In the genomic region with DNA sequence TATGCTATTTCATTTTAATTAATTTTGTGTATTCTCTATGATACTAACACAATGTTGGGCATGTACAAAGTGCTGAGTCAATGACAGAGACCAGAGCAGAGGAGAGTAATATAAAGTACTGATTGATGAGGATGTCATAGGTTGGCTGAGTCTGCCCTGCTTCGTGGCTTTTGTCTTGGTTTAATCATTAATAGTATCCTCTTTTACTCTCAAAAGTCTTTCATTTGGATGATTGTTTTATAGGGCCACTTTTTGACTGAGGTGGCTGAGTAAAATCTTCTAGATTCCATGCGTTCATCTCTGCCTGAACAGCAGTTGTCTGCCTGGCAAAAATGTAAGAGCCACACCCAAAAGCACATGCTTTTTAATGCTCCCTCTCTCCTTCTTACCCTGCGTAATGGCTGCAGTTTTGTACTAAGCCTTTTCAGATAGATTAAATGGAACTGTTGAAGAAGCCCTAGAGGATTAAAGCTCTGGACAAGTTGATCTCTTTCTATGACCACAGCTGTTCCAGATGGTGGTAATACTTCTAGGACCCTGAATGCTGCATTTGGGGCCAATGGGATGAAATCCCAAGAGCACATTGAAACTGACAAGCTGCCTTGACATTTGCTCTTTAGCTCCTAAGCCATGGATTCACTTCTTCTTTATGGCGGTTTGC, we compare ENCODE assay signal across 1 cellular context.
TF ChIP-seq lines count a peak whose summit lies in the region.

No MANE protein-coding gene starts in this region.

TF ChIP-seq in HepG2, 621 proteins besides CTCF, POLR2A, EP300 and RAD21 (continued from another document):
- TF ChIP-seq, protein P1, sequence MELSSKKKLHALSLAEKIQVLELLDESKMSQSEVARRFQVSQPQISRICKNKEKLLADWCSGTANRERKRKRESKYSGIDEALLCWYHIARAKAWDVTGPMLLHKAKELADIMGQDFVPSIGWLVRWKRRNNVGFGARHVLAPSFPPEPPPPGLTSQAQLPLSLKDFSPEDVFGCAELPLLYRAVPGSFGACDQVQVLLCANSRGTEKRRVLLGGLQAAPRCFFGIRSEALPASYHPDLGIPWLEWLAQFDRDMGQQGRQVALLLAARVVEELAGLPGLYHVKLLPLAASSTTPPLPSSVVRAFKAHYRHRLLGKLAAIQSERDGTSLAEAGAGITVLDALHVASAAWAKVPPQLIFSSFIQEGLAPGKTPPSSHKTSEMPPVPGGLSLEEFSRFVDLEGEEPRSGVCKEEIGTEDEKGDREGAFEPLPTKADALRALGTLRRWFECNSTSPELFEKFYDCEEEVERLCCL (CRISPR knock-in tag; IDR thresholded peaks at IDR 0.05; ENCODE audit: borderline replicate concordance) = no peak
- TF ChIP-seq, protein P2, sequence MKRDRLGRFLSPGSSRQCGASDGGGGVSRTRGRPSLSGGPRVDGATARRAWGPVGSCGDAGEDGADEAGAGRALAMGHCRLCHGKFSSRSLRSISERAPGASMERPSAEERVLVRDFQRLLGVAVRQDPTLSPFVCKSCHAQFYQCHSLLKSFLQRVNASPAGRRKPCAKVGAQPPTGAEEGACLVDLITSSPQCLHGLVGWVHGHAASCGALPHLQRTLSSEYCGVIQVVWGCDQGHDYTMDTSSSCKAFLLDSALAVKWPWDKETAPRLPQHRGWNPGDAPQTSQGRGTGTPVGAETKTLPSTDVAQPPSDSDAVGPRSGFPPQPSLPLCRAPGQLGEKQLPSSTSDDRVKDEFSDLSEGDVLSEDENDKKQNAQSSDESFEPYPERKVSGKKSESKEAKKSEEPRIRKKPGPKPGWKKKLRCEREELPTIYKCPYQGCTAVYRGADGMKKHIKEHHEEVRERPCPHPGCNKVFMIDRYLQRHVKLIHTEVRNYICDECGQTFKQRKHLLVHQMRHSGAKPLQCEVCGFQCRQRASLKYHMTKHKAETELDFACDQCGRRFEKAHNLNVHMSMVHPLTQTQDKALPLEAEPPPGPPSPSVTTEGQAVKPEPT (CRISPR knock-in tag; IDR thresholded peaks at IDR 0.05; ENCODE audit: low read depth) = no peak
- TF ChIP-seq, protein P3, sequence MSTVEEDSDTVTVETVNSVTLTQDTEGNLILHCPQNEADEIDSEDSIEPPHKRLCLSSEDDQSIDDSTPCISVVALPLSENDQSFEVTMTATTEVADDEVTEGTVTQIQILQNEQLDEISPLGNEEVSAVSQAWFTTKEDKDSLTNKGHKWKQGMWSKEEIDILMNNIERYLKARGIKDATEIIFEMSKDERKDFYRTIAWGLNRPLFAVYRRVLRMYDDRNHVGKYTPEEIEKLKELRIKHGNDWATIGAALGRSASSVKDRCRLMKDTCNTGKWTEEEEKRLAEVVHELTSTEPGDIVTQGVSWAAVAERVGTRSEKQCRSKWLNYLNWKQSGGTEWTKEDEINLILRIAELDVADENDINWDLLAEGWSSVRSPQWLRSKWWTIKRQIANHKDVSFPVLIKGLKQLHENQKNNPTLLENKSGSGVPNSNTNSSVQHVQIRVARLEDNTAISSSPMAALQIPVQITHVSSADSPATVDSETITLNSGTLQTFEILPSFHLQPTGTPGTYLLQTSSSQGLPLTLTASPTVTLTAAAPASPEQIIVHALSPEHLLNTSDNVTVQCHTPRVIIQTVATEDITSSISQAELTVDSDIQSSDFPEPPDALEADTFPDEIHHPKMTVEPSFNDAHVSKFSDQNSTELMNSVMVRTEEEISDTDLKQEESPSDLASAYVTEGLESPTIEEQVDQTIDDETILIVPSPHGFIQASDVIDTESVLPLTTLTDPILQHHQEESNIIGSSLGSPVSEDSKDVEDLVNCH (CRISPR knock-in tag; IDR thresholded peaks at IDR 0.05) = no peak
- TF ChIP-seq, protein P4, sequence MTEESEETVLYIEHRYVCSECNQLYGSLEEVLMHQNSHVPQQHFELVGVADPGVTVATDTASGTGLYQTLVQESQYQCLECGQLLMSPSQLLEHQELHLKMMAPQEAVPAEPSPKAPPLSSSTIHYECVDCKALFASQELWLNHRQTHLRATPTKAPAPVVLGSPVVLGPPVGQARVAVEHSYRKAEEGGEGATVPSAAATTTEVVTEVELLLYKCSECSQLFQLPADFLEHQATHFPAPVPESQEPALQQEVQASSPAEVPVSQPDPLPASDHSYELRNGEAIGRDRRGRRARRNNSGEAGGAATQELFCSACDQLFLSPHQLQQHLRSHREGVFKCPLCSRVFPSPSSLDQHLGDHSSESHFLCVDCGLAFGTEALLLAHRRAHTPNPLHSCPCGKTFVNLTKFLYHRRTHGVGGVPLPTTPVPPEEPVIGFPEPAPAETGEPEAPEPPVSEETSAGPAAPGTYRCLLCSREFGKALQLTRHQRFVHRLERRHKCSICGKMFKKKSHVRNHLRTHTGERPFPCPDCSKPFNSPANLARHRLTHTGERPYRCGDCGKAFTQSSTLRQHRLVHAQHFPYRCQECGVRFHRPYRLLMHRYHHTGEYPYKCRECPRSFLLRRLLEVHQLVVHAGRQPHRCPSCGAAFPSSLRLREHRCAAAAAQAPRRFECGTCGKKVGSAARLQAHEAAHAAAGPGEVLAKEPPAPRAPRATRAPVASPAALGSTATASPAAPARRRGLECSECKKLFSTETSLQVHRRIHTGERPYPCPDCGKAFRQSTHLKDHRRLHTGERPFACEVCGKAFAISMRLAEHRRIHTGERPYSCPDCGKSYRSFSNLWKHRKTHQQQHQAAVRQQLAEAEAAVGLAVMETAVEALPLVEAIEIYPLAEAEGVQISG (CRISPR knock-in tag; IDR thresholded peaks at IDR 0.05) = no peak
- TF ChIP-seq ASH2L (IDR thresholded peaks at IDR 0.05; ENCODE audit: insufficient read length, low read depth, low read length) (no peak), ZNF766 (CRISPR knock-in tag; IDR thresholded peaks at IDR 0.05; ENCODE audit: borderline replicate concordance) (no peak), REXO4 (CRISPR knock-in tag; IDR thresholded peaks at IDR 0.05; ENCODE audit: borderline replicate concordance) (no peak), ZNF430 (CRISPR knock-in tag; IDR thresholded peaks at IDR 0.05) (no peak), ESRRA (CRISPR knock-in tag; IDR thresholded peaks at IDR 0.05; ENCODE audit: low read depth) (no peak), WIZ (CRISPR knock-in tag; IDR thresholded peaks at IDR 0.05) (no peak)
- TF ChIP-seq, protein P5, sequence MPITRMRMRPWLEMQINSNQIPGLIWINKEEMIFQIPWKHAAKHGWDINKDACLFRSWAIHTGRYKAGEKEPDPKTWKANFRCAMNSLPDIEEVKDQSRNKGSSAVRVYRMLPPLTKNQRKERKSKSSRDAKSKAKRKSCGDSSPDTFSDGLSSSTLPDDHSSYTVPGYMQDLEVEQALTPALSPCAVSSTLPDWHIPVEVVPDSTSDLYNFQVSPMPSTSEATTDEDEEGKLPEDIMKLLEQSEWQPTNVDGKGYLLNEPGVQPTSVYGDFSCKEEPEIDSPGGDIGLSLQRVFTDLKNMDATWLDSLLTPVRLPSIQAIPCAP (CRISPR knock-in tag; IDR thresholded peaks at IDR 0.05; ENCODE audit: low read depth) = no peak
- TF ChIP-seq, protein P6, sequence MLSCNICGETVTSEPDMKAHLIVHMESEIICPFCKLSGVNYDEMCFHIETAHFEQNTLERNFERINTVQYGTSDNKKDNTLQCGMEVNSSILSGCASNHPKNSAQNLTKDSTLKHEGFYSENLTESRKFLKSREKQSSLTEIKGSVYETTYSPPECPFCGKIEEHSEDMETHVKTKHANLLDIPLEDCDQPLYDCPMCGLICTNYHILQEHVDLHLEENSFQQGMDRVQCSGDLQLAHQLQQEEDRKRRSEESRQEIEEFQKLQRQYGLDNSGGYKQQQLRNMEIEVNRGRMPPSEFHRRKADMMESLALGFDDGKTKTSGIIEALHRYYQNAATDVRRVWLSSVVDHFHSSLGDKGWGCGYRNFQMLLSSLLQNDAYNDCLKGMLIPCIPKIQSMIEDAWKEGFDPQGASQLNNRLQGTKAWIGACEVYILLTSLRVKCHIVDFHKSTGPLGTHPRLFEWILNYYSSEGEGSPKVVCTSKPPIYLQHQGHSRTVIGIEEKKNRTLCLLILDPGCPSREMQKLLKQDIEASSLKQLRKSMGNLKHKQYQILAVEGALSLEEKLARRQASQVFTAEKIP (CRISPR knock-in tag; IDR thresholded peaks at IDR 0.05; ENCODE audit: borderline replicate concordance) = no peak
- TF ChIP-seq, protein P7, sequence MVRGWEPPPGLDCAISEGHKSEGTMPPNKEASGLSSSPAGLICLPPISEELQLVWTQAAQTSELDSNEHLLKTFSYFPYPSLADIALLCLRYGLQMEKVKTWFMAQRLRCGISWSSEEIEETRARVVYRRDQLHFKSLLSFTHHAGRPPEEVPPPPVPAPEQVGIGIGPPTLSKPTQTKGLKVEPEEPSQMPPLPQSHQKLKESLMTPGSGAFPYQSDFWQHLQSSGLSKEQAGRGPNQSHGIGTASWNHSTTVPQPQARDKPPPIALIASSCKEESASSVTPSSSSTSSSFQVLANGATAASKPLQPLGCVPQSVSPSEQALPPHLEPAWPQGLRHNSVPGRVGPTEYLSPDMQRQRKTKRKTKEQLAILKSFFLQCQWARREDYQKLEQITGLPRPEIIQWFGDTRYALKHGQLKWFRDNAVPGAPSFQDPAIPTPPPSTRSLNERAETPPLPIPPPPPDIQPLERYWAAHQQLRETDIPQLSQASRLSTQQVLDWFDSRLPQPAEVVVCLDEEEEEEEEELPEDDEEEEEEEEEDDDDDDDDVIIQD (CRISPR knock-in tag; IDR thresholded peaks at IDR 0.05; ENCODE audit: low read depth) = no peak
